Comparison of ENCODE assay signal across 1 cellular context in genomic region chr10:111475720-111476119, GRCh38.
TF ChIP-seq lines count a peak whose summit lies in the region.

No MANE protein-coding gene starts in this region.

TF ChIP-seq in GM23338, 12 proteins besides CTCF, POLR2A, EP300 and RAD21 (continued from another document):
- TF ChIP-seq ZNF462 (CRISPR knock-in tag; IDR thresholded peaks at IDR 0.05) (no peak), ZNF114 (CRISPR knock-in tag; IDR thresholded peaks at IDR 0.05) (no peak), EZH2phosphoT487 (IDR thresholded peaks at IDR 0.05; ENCODE audit: unreplicated experiment) (no peak), POLR2AphosphoS5 (IDR thresholded peaks at IDR 0.05; ENCODE audit: low read depth) (no peak), ETS1 (IDR thresholded peaks at IDR 0.05) (no peak)
TF ChIP-seq in GM23338: peak in this region for 0.
